In the genomic region with DNA sequence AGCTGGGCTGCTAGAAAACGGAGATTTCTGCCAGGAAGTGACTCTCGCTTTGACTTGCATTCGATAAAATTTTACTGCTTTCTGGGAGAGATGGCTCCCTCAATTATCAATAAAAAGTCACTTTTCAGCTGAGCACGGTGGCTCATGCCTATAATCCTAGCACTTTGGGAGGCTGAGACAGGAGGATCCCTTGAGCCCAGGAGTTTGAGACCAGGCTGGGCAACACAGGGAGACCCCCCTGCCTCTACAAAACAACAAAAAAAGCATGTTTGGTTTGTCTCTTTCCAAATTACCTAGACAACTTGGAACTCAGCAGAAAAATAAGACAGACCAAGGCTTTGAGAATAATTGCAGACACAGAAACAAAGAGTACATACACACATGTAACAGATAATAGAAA, we compare ENCODE assay signal across 1 cellular context.
TF ChIP-seq lines count a peak whose summit lies in the region.

No MANE protein-coding gene starts in this region.

TF ChIP-seq in K562, 482 proteins besides CTCF, POLR2A, EP300 and RAD21:
- TF ChIP-seq ZNF398 (CRISPR knock-in tag; IDR thresholded peaks at IDR 0.05) (no peak), TGIF2 (CRISPR knock-in tag; IDR thresholded peaks at IDR 0.05) (no peak), NRF1 (conservative IDR thresholded peaks at IDR 0.05 in 1 of 2, IDR thresholded peaks at IDR 0.05 in 1 of 2) (no peak), ZNF239 (CRISPR knock-in tag; IDR thresholded peaks at IDR 0.05) (no peak), HNRNPK (IDR thresholded peaks at IDR 0.05; ENCODE audit: low read depth, low read length, poor library complexity, severe bottlenecking) (no peak), RHOXF2B (CRISPR knock-in tag; conservative IDR thresholded peaks at IDR 0.05) (no peak), RBM14 (IDR thresholded peaks at IDR 0.05; ENCODE audit: borderline replicate concordance, insufficient read depth, low read depth, low read length) (no peak), ZNF3 (CRISPR knock-in tag; IDR thresholded peaks at IDR 0.05) (no peak), ATF1 (CRISPR knock-in tag; IDR thresholded peaks at IDR 0.05) (no peak), ATF1 (tag; IDR thresholded peaks at IDR 0.05) (no peak), OTX1 (CRISPR knock-in tag; IDR thresholded peaks at IDR 0.05) (no peak), MYBL2 (IDR thresholded peaks at IDR 0.05; ENCODE audit: low read depth) (no peak), MYBL2 (CRISPR knock-in tag; IDR thresholded peaks at IDR 0.05; ENCODE audit: borderline replicate concordance) (no peak), SRSF1 (IDR thresholded peaks at IDR 0.05; ENCODE audit: low read depth, low read length) (no peak), MCM2 (IDR thresholded peaks at IDR 0.05; ENCODE audit: low read depth) (no peak), CSDE1 (IDR thresholded peaks at IDR 0.05) (no peak), PPARD (CRISPR knock-in tag; IDR thresholded peaks at IDR 0.05) (no peak), ZNF449 (CRISPR knock-in tag; IDR thresholded peaks at IDR 0.05) (no peak)
- TF ChIP-seq, protein P1, sequence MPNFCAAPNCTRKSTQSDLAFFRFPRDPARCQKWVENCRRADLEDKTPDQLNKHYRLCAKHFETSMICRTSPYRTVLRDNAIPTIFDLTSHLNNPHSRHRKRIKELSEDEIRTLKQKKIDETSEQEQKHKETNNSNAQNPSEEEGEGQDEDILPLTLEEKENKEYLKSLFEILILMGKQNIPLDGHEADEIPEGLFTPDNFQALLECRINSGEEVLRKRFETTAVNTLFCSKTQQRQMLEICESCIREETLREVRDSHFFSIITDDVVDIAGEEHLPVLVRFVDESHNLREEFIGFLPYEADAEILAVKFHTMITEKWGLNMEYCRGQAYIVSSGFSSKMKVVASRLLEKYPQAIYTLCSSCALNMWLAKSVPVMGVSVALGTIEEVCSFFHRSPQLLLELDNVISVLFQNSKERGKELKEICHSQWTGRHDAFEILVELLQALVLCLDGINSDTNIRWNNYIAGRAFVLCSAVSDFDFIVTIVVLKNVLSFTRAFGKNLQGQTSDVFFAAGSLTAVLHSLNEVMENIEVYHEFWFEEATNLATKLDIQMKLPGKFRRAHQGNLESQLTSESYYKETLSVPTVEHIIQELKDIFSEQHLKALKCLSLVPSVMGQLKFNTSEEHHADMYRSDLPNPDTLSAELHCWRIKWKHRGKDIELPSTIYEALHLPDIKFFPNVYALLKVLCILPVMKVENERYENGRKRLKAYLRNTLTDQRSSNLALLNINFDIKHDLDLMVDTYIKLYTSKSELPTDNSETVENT (CRISPR knock-in tag; IDR thresholded peaks at IDR 0.05), result no peak
TF ChIP-seq in K562: peak in this region for 0.
